Comparison of ENCODE assay signal across 2 cellular contexts in the genomic region with DNA sequence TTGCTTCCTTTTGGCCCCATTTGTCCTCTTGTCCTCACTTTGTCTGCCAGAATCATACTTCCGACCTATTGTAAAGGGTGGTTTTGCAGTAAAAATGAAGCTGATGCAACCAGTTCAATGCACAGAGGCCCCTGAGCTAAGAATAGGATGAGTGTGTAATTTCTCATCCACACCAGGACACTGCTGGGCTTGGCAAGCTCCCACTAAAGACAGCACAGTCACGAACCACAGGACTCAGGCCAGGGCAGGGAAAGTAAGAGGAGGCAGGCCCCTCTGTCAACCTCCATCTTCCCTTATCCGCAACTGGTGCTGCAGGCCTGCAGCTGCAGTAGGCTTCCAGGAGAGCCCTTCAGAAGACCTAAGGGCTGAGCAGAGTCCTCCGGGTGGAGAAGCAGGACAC. TPM values are rescaled to one million over a fixed set of nuclear protein-coding genes. Genes with fewer than 3 reads are reported as not detected.
"Had no signal": no experiment of that assay in that cellular context is flagged by ENCODE, and none has a peak within 500 bp of the region (broad histone marks: within the 10 kb centered on the region; RNA-seq: fewer than 3 reads in every experiment).

No MANE protein-coding gene starts in this region.

RNA-seq across cellular contexts. Expression of a gene that starts 56.7 kb away (rescaled TPM):
- total RNA-seq: epithelial cell of proximal tubule, esophagus mucosa had no signal
